ENCODE assay signal across 25 cellular contexts in the genomic region with DNA sequence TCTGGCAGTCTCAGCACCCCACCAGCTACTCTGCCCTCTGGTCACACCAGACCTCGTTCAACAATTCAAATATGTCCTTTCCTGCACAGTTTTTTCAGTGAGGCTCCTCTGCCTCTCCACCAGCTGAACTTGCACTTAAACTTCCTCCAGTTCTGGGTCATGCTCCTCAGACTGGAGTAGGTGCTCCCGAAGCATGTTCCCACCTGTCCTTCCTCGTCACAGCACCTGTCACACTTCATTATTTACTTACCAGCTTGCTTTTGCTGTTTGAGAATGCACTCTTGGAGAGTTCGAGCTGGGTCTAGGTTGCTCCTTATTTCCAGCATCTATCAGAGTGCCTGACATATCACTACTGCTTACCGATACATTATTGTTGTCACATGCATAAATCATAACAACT.
"Had no signal": no experiment of that assay in that cellular context is flagged by ENCODE, and none has a peak within 500 bp of the region (broad histone marks: within the 10 kb centered on the region; RNA-seq: fewer than 3 reads in every experiment).

No MANE protein-coding gene starts in this region.

- H3K27ac ChIP-seq: cardiac muscle cell, epithelial cell of prostate, hepatocyte, neural progenitor cell, right lobe of liver, skin epidermis, thoracic aorta had no signal

- FAIRE-seq: urothelium cell line had no signal

- H3K79me2 ChIP-seq: hepatocyte had no signal

- H3K4me1 Mint-ChIP-seq: activated CD4-positive, alpha-beta T cell treated with anti-CD3 and anti-CD28 coated beads, Interleukin-2, amount 10 ng/mL, durations not matched to agents 24 days and 14 days; activated CD8-positive, alpha-beta memory T cell treated with anti-CD3 and anti-CD28 coated beads, Interleukin-2, amount 10 ng/mL, durations not matched to agents 7 days and 5 days; activated naive CD8-positive, alpha-beta T cell treated with anti-CD3 and anti-CD28 coated beads, Interleukin-2, amount 50 U/mL, for 24 hours; immature natural killer cell; stimulated activated effector memory CD8-positive, alpha-beta T cell treated with anti-CD3 and anti-CD28 coated beads, Interleukin-12 subunit alpha, Interleukin-12 subunit beta, amount 100 ng/mL, for 72 hours had no signal

- H3K4me2 ChIP-seq: hepatocyte, neural progenitor cell had no signal

- H3K9me3 ChIP-seq: right lobe of liver, thoracic aorta had no signal

- H3K4me1 ChIP-seq: right lobe of liver had no signal

- H3K4me3 ChIP-seq: cardiac muscle cell, hepatocyte, lung, neural progenitor cell, right lobe of liver, skin epidermis, thoracic aorta had no signal

- H3K9ac ChIP-seq: neural progenitor cell had no signal

- DNase-seq: activated CD4-positive, alpha-beta T cell treated with anti-CD3 and anti-CD28 coated beads, Interleukin-2, amount 10 ng/mL, durations not matched to agents 24 days and 14 days; activated CD8-positive, alpha-beta memory T cell treated with anti-CD3 and anti-CD28 coated beads, Interleukin-2, amount 10 ng/mL, durations not matched to agents 7 days and 5 days; activated CD8-positive, alpha-beta T cell treated with anti-CD3 and anti-CD28 coated beads for 36 hours; activated effector memory CD4-positive, alpha-beta T cell treated with anti-CD3 and anti-CD28 coated beads, Interleukin-2, amount 50 U/mL, for 16 hours; activated naive CD4-positive, alpha-beta T cell treated with anti-CD3 and anti-CD28 coated beads, Interleukin-2, amount 50 U/mL, for 16 hours; activated naive CD8-positive, alpha-beta T cell treated with anti-CD3 and anti-CD28 coated beads, Interleukin-2, amount 50 U/mL, for 24 hours; activated T-cell treated with anti-CD3 and anti-CD28 coated beads for 4 hours; cortex of kidney; endodermal cell; immature natural killer cell; naive thymus-derived CD8-positive, alpha-beta T cell; posterior cingulate gyrus; right lobe of liver; stimulated activated CD4-positive, alpha-beta T cell treated with anti-CD3 and anti-CD28 coated beads, Interleukin-1b, Interleukin-23, amount 100 ng/mL, for 48 hours had no signal

- ATAC-seq: activated CD4-positive, CD25-positive, alpha-beta regulatory T cell treated with anti-CD3 and anti-CD28 coated beads, Interleukin-2, amount 50 U/mL, for 24 hours; activated CD8-positive, alpha-beta memory T cell treated with anti-CD3 and anti-CD28 coated beads, Interleukin-2, amount 10 ng/mL, durations not matched to agents 7 days and 5 days; activated CD8-positive, alpha-beta T cell treated with anti-CD3 and anti-CD28 coated beads for 36 hours; activated naive CD8-positive, alpha-beta T cell treated with anti-CD3 and anti-CD28 coated beads, Interleukin-2, amount 50 U/mL, for 24 hours; left lobe of liver; right lobe of liver had no signal

- H3K27me3 ChIP-seq: cardiac muscle cell, hepatocyte, neural progenitor cell, right lobe of liver had no signal

- H3K36me3 Mint-ChIP-seq: activated CD8-positive, alpha-beta memory T cell treated with anti-CD3 and anti-CD28 coated beads, Interleukin-2, amount 10 ng/mL, durations not matched to agents 7 days and 5 days; immature natural killer cell; naive thymus-derived CD8-positive, alpha-beta T cell; neural progenitor cell; stimulated activated effector memory CD8-positive, alpha-beta T cell treated with anti-CD3 and anti-CD28 coated beads, Interleukin-12 subunit alpha, Interleukin-12 subunit beta, amount 100 ng/mL, for 72 hours had no signal

- H3K4me3 Mint-ChIP-seq: activated CD4-positive, alpha-beta T cell treated with anti-CD3 and anti-CD28 coated beads, Interleukin-2, amount 10 ng/mL, durations not matched to agents 24 days and 14 days; activated CD8-positive, alpha-beta memory T cell treated with anti-CD3 and anti-CD28 coated beads, Interleukin-2, amount 10 ng/mL, durations not matched to agents 7 days and 5 days; activated CD8-positive, alpha-beta T cell treated with anti-CD3 and anti-CD28 coated beads for 36 hours; activated naive CD8-positive, alpha-beta T cell treated with anti-CD3 and anti-CD28 coated beads, Interleukin-2, amount 50 U/mL, for 24 hours; endodermal cell; immature natural killer cell; naive thymus-derived CD8-positive, alpha-beta T cell; neural progenitor cell; stimulated activated effector memory CD8-positive, alpha-beta T cell treated with anti-CD3 and anti-CD28 coated beads, Interleukin-12 subunit alpha, Interleukin-12 subunit beta, amount 100 ng/mL, for 72 hours had no signal

- H3K27ac Mint-ChIP-seq: activated CD4-positive, alpha-beta T cell treated with anti-CD3 and anti-CD28 coated beads, Interleukin-2, amount 10 ng/mL, durations not matched to agents 24 days and 14 days; activated CD8-positive, alpha-beta memory T cell treated with anti-CD3 and anti-CD28 coated beads, Interleukin-2, amount 10 ng/mL, durations not matched to agents 7 days and 5 days; activated CD8-positive, alpha-beta T cell treated with anti-CD3 and anti-CD28 coated beads for 36 hours; activated naive CD8-positive, alpha-beta T cell treated with anti-CD3 and anti-CD28 coated beads, Interleukin-2, amount 50 U/mL, for 24 hours; endodermal cell; immature natural killer cell; naive thymus-derived CD8-positive, alpha-beta T cell; stimulated activated effector memory CD8-positive, alpha-beta T cell treated with anti-CD3 and anti-CD28 coated beads, Interleukin-12 subunit alpha, Interleukin-12 subunit beta, amount 100 ng/mL, for 72 hours had no signal

- H2AFZ ChIP-seq: hepatocyte had no signal

- H3K9me3 Mint-ChIP-seq: activated CD4-positive, alpha-beta T cell treated with anti-CD3 and anti-CD28 coated beads, Interleukin-2, amount 10 ng/mL, durations not matched to agents 24 days and 14 days; activated CD8-positive, alpha-beta T cell treated with anti-CD3 and anti-CD28 coated beads for 36 hours; activated naive CD8-positive, alpha-beta T cell treated with anti-CD3 and anti-CD28 coated beads, Interleukin-2, amount 50 U/mL, for 24 hours; endodermal cell; immature natural killer cell; naive thymus-derived CD8-positive, alpha-beta T cell; neural progenitor cell; stimulated activated effector memory CD8-positive, alpha-beta T cell treated with anti-CD3 and anti-CD28 coated beads, Interleukin-12 subunit alpha, Interleukin-12 subunit beta, amount 100 ng/mL, for 72 hours had no signal

- H3K36me3 ChIP-seq: cardiac muscle cell, neural progenitor cell, right lobe of liver, thoracic aorta had no signal
